In the genomic region with DNA sequence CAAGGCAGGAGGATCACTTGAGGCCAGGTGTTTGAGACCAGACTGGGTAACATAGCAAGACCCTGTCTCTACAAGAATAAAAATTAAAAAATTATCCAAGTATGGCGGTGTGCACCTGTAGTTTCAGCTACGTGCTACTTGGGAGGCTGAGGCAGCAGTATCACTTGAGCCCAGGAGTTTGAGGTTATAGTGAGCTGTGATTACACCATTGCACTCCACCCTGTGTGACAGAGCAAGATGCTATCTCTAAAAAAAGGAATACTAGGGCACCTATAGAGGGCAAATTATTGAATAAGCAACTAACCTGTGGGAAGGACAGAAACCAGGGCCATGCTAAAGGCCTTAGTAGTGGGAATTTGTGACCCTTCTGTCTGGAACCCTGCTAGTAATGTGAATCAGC, we compare ENCODE assay signal across 29 cellular contexts.
"Had no signal": no experiment of that assay in that cellular context is flagged by ENCODE, and none has a peak within 500 bp of the region (broad histone marks: within the 10 kb centered on the region; RNA-seq: fewer than 3 reads in every experiment).

No MANE protein-coding gene starts in this region.

- H3K36me3 Mint-ChIP-seq: stimulated activated effector memory CD8-positive, alpha-beta T cell treated with anti-CD3 and anti-CD28 coated beads, Interleukin-12 subunit alpha, Interleukin-12 subunit beta, amount 100 ng/mL, for 72 hours; stimulated activated memory B cell treated with anti-CD40 and anti-IgM and Interleukin-4, amounts not matched to agents 10 μg/mL and 1 μg/mL and 100 μg/mL, for 72 hours; stimulated activated naive B cell treated with anti-CD40 and anti-IgM and Interleukin-4, amounts not matched to agents 10 μg/mL and 1 μg/mL and 100 μg/mL, for 72 hours; type B pancreatic cell had no signal

- H3K4me1 Mint-ChIP-seq: stimulated activated effector memory CD8-positive, alpha-beta T cell treated with anti-CD3 and anti-CD28 coated beads, Interleukin-12 subunit alpha, Interleukin-12 subunit beta, amount 100 ng/mL, for 72 hours; stimulated activated naive CD8-positive, alpha-beta T cell treated with anti-CD3 and anti-CD28 coated beads, Interleukin-15, amount 100 ng/mL, for 72 hours had no signal

- H3K27ac Mint-ChIP-seq: stimulated activated effector memory CD8-positive, alpha-beta T cell treated with anti-CD3 and anti-CD28 coated beads, Interleukin-12 subunit alpha, Interleukin-12 subunit beta, amount 100 ng/mL, for 72 hours; stimulated activated memory B cell treated with anti-CD40 and anti-IgM and Interleukin-4, amounts not matched to agents 10 μg/mL and 1 μg/mL and 100 μg/mL, for 72 hours; stimulated activated naive B cell treated with anti-CD40 and anti-IgM and Interleukin-4, amounts not matched to agents 10 μg/mL and 1 μg/mL and 100 μg/mL, for 72 hours; stimulated activated naive CD8-positive, alpha-beta T cell treated with anti-CD3 and anti-CD28 coated beads, Interleukin-15, amount 100 ng/mL, for 72 hours; stimulated activated naive CD8-positive, alpha-beta T cell treated with anti-CD3 and anti-CD28 coated beads, Interleukin-15, Interleukin-2, amounts not matched to agents 100 ng/mL and 50 ng/mL, for 24 hours; type B pancreatic cell had no signal

- H3K36me3 ChIP-seq: stomach, suprapubic skin, thoracic aorta, thyroid gland, tibial artery, tibial nerve, transverse colon, upper lobe of left lung, upper lobe of right lung, uterus, vagina had no signal

- FAIRE-seq: urothelium cell line had no signal

- H3K4me3 Mint-ChIP-seq: stimulated activated effector memory CD8-positive, alpha-beta T cell treated with anti-CD3 and anti-CD28 coated beads, Interleukin-12 subunit alpha, Interleukin-12 subunit beta, amount 100 ng/mL, for 72 hours; stimulated activated memory B cell treated with anti-CD40 and anti-IgM and Interleukin-4, amounts not matched to agents 10 μg/mL and 1 μg/mL and 100 μg/mL, for 72 hours; stimulated activated naive B cell treated with anti-CD40 and anti-IgM and Interleukin-4, amounts not matched to agents 10 μg/mL and 1 μg/mL and 100 μg/mL, for 72 hours; stimulated activated naive CD8-positive, alpha-beta T cell treated with anti-CD3 and anti-CD28 coated beads, Interleukin-15, amount 100 ng/mL, for 72 hours; stimulated activated naive CD8-positive, alpha-beta T cell treated with anti-CD3 and anti-CD28 coated beads, Interleukin-15, Interleukin-2, amounts not matched to agents 100 ng/mL and 50 ng/mL, for 24 hours; type B pancreatic cell had no signal

- H3K27me3 ChIP-seq: stomach, suprapubic skin, testis, thyroid gland, tibial artery, tibial nerve, transverse colon, upper lobe of left lung, upper lobe of right lung, uterus, vagina had no signal

- H3K4me3 ChIP-seq: stomach, suprapubic skin, testis, thoracic aorta, thyroid gland, tibial artery, tibial nerve, transverse colon, upper lobe of left lung, upper lobe of right lung, uterus, vagina had no signal

- H3K9me3 ChIP-seq: stomach, suprapubic skin, testis, thoracic aorta, thyroid gland, tibial artery, tibial nerve, transverse colon, upper lobe of left lung, upper lobe of right lung, uterus, vagina had no signal

- H3K9me3 Mint-ChIP-seq: stimulated activated effector memory CD8-positive, alpha-beta T cell treated with anti-CD3 and anti-CD28 coated beads, Interleukin-12 subunit alpha, Interleukin-12 subunit beta, amount 100 ng/mL, for 72 hours; stimulated activated memory B cell treated with anti-CD40 and anti-IgM and Interleukin-4, amounts not matched to agents 10 μg/mL and 1 μg/mL and 100 μg/mL, for 72 hours; stimulated activated naive CD8-positive, alpha-beta T cell treated with anti-CD3 and anti-CD28 coated beads, Interleukin-15, amount 100 ng/mL, for 72 hours; stimulated activated naive CD8-positive, alpha-beta T cell treated with anti-CD3 and anti-CD28 coated beads, Interleukin-15, Interleukin-2, amounts not matched to agents 100 ng/mL and 50 ng/mL, for 24 hours; type B pancreatic cell had no signal

- DNase-seq: stimulated activated CD4-positive, alpha-beta T cell treated with anti-CD3 and anti-CD28 coated beads, Interleukin-2, amount 100 ng/mL, for 48 hours; stimulated activated CD4-positive, alpha-beta T cell treated with anti-CD3 and anti-CD28 coated beads, Interleukin-4, amount 100 ng/mL, for 1 hour; stimulated activated CD4-positive, alpha-beta T cell treated with anti-CD3 and anti-CD28 coated beads, Interleukin-4, amount 100 ng/mL, for 24 hours; stimulated activated CD4-positive, alpha-beta T cell treated with anti-CD3 and anti-CD28 coated beads, Interleukin-4, amount 100 ng/mL, for 4 hours; stimulated activated CD8-positive, alpha-beta memory T cell treated with anti-CD3 and anti-CD28 coated beads, Interleukin-4, amount 100 ng/mL, for 48 hours; stimulated activated naive B cell treated with anti-CD40 and anti-IgM and Interleukin-4, amounts not matched to agents 10 μg/mL and 1 μg/mL and 100 μg/mL, for 72 hours; stimulated activated naive CD4-positive, alpha-beta T cell; stimulated activated naive CD4-positive, alpha-beta T cell treated with Interleukin-2 at 50 U/mL for 16 hours; stimulated activated naive CD8-positive, alpha-beta T cell treated with anti-CD3 and anti-CD28 coated beads, Interleukin-15, amount 100 ng/mL, for 72 hours; stimulated activated naive CD8-positive, alpha-beta T cell treated with anti-CD3 and anti-CD28 coated beads, Interleukin-15, Interleukin-2, amounts not matched to agents 100 U/mL and 50 U/mL, for 24 hours; stomach; substantia nigra; testis; thyroid gland; tibial artery; transverse colon; trophoblast cell; upper lobe of left lung; upper lobe of right lung; uterus had no signal

- H3K27ac ChIP-seq: stomach, suprapubic skin, testis, thoracic aorta, thyroid gland, tibial artery, tibial nerve, transverse colon, upper lobe of left lung, upper lobe of right lung, uterus, vagina had no signal

- ATAC-seq: stimulated activated effector memory CD8-positive, alpha-beta T cell treated with anti-CD3 and anti-CD28 coated beads, Interleukin-12 subunit alpha, Interleukin-12 subunit beta, amount 100 ng/mL, for 72 hours; stimulated activated memory B cell treated with anti-CD40 and anti-IgM and Interleukin-4, amounts not matched to agents 10 μg/mL and 1 μg/mL and 100 μg/mL, for 72 hours; stimulated activated naive B cell treated with anti-CD40 and anti-IgM and Interleukin-4, amounts not matched to agents 10 μg/mL and 1 μg/mL and 100 μg/mL, for 72 hours; stimulated activated naive CD8-positive, alpha-beta T cell treated with anti-CD3 and anti-CD28 coated beads, Interleukin-15, amount 100 ng/mL, for 72 hours; stimulated activated naive CD8-positive, alpha-beta T cell treated with anti-CD3 and anti-CD28 coated beads, Interleukin-15, Interleukin-2, amounts not matched to agents 100 U/mL and 50 U/mL, for 24 hours; upper lobe of right lung had no signal

- H3K4me1 ChIP-seq: suprapubic skin, testis had no signal
